Comparison of ENCODE assay signal across 1 cellular context in the genomic region with DNA sequence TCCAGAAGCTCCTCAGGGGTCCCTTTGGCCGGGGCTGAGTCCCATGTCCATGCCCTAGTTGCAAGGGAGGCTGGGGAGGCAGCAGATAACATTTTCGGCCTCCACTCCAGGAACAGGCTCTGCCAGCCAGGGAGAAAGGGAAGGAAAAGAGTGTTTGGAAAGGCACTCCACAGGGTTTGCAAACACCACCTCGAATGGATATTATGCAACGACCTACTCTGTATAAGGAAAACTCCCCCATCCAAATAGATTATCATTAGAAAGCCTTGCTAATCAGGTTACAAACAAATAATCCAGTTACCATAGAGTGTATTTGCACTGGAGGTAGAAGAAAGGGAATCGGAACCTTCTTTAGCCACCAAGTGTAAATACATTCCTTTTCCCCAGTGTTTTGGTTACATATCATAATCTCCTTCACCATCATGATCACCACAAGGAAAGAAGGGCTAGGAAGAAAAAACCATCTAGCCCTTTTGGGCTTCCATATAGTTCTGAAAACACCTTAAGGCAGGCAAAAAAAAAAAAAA.
TF ChIP-seq lines count a peak whose summit lies in the region.

No MANE protein-coding gene starts in this region.

TF ChIP-seq in GM23338, 12 proteins besides CTCF, POLR2A, EP300 and RAD21 (continued from another document):
- TF ChIP-seq, protein P1, sequence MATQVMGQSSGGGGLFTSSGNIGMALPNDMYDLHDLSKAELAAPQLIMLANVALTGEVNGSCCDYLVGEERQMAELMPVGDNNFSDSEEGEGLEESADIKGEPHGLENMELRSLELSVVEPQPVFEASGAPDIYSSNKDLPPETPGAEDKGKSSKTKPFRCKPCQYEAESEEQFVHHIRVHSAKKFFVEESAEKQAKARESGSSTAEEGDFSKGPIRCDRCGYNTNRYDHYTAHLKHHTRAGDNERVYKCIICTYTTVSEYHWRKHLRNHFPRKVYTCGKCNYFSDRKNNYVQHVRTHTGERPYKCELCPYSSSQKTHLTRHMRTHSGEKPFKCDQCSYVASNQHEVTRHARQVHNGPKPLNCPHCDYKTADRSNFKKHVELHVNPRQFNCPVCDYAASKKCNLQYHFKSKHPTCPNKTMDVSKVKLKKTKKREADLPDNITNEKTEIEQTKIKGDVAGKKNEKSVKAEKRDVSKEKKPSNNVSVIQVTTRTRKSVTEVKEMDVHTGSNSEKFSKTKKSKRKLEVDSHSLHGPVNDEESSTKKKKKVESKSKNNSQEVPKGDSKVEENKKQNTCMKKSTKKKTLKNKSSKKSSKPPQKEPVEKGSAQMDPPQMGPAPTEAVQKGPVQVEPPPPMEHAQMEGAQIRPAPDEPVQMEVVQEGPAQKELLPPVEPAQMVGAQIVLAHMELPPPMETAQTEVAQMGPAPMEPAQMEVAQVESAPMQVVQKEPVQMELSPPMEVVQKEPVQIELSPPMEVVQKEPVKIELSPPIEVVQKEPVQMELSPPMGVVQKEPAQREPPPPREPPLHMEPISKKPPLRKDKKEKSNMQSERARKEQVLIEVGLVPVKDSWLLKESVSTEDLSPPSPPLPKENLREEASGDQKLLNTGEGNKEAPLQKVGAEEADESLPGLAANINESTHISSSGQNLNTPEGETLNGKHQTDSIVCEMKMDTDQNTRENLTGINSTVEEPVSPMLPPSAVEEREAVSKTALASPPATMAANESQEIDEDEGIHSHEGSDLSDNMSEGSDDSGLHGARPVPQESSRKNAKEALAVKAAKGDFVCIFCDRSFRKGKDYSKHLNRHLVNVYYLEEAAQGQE (IDR thresholded peaks at IDR 0.05; ENCODE audit: unreplicated experiment): no peak
- no peak for TF ChIP-seq POLR2AphosphoS5 (IDR thresholded peaks at IDR 0.05; ENCODE audit: low read depth)
